Comparison of ENCODE assay signal across 7 cellular contexts in genomic region chr3:70336885-70337284, GRCh38. TPM values are rescaled to one million over a fixed set of nuclear protein-coding genes. Genes with fewer than 3 reads are reported as not detected.
"Had no signal": no experiment of that assay in that cellular context is flagged by ENCODE, and none has a peak within 500 bp of the region (broad histone marks: within the 10 kb centered on the region; RNA-seq: fewer than 3 reads in every experiment).

No MANE protein-coding gene starts in this region.

RNA-seq across cellular contexts. Expression of gene MDFIC2, which starts 24.4 kb away (rescaled TPM):
- total RNA-seq: M059J, PC-3, Peyer's patch, Right ventricle myocardium inferior, RPMI7951, SJCRH30, SK-MEL-5 had no signal
